Comparison of ENCODE assay signal across 25 cellular contexts in genomic region chr4:53937327-53937726, GRCh38.
DNase-seq lines count a peak whose midpoint lies in the region; ATAC-seq, FAIRE-seq and TF ChIP-seq lines count a peak whose summit lies in the region.
"Had no signal": no experiment of that assay in that cellular context is flagged by ENCODE, and none has a peak within 500 bp of the region (broad histone marks: within the 10 kb centered on the region; RNA-seq: fewer than 3 reads in every experiment).

No MANE protein-coding gene starts in this region.

- H2AFZ ChIP-seq in GM23248 (no peak overlapping the region), K562 (ENCODE audit: low read depth, low read length) (no peak overlapping the region)

- intact Hi-C loops in A673 (cut with micrococcal nuclease; ENCODE audit: unreplicated experiment): loop anchor here (10.0 kb wide), 1 partner anchor 923 kb away; no protein-coding TSS in a partner anchor
- intact Hi-C loops in K562 (cut with micrococcal nuclease): no loop called here

- H3K27ac ChIP-seq in A673 (ENCODE audit: low read depth, low read length, poor library complexity, severe bottlenecking) (no peak overlapping the region), GM23248 (peak overlapping the region; percentile 58), K562 (ENCODE audit: extremely low read depth, low read depth, low read length) (no peak overlapping the region)
- H3K27ac ChIP-seq: RWPE1 had no signal

- peaks cover 5% of the 10 kb centered on the region for H3K9me3 Mint-ChIP-seq in osteocyte (ENCODE audit: unreplicated experiment)
- H3K9me3 Mint-ChIP-seq in effector memory CD8-positive, alpha-beta T cell: peaks cover 0 to 3% of the 10 kb centered on the region in 2 donors

- H3K4me1 ChIP-seq in A673 (ENCODE audit: insufficient read depth, low read length, poor library complexity, severe bottlenecking) (no peaks in the 10 kb centered on the region), GM23248 (ENCODE audit: insufficient read depth) (peaks cover 44% of the 10 kb centered on the region), K562 (replicated peaks in 1 of 2; ENCODE audit: control insufficient read depth in 2 of 2, insufficient read depth in 2 of 2, low read length in 2 of 2) (no peaks in the 10 kb centered on the region; a peak in 1 of 5 replicates)

- H3K36me3 ChIP-seq in A673 (ENCODE audit: insufficient read depth, low read length, poor library complexity, severe bottlenecking) (no peaks in the 10 kb centered on the region), GM23248 (ENCODE audit: low read depth) (no peaks in the 10 kb centered on the region), K562 (ENCODE audit: control insufficient read depth, insufficient read depth, low read length) (no peaks in the 10 kb centered on the region)

- peaks cover 19% of the 10 kb centered on the region for H3K27me3 ChIP-seq in A673 (replicated peaks; ENCODE audit: insufficient read depth, low read depth, low read length, poor library complexity)
- H3K27me3 ChIP-seq in GM23248 (replicated peaks; ENCODE audit: insufficient read depth): no peaks in the 10 kb centered on the region
- H3K27me3 ChIP-seq in K562 (ENCODE audit: control insufficient read depth in 2 of 2, insufficient read depth in 2 of 2, low read length in 2 of 2): no peaks in the 10 kb centered on the region

- in situ Hi-C loops in GM23248 (cut with MboI): no loop called here
- in situ Hi-C loops in K562 (cut with MboI): no loop called here

- peaks cover 14% of the 10 kb centered on the region for H3K4me1 Mint-ChIP-seq in osteocyte (ENCODE audit: unreplicated experiment)
- H3K4me1 Mint-ChIP-seq in effector memory CD8-positive, alpha-beta T cell (ENCODE audit: low read depth in 2 of 2): no peaks in the 10 kb centered on the region
- H3K4me1 Mint-ChIP-seq: CD4-positive, alpha-beta memory T cell had no signal

- no peaks in the 10 kb centered on the region for H3K9me2 ChIP-seq in GM23248 (ENCODE audit: insufficient read depth)

- H3K9me1 ChIP-seq in K562 (ENCODE audit: control insufficient read depth, insufficient read depth, low read length): no peaks in the 10 kb centered on the region

- H3K4me2 ChIP-seq in GM23248 (ENCODE audit: unreplicated experiment): no peak overlapping the region
- no peak overlapping the region for H3K4me2 ChIP-seq in K562 (ENCODE audit: insufficient read depth, low read length)

- WGBS in GM23248 (ENCODE audit: low coverage in 1 of 2, low lambda C conversion rate in 2 of 2, missing lambda C conversion rate in 2 of 2), 2 experiments: 37 to 38% methylated on average over 2 of the region's 2 CpGs
- whole genome bisulfite sequencing in K562 (ENCODE audit: insufficient coverage, low coverage, missing lambda C conversion rate): 6% methylated on average over 2 of the region's 2 CpGs

- no peak overlapping the region for H3K27ac Mint-ChIP-seq in osteocyte (ENCODE audit: unreplicated experiment)
- no peak overlapping the region for H3K27ac Mint-ChIP-seq in effector memory CD8-positive, alpha-beta T cell
- H3K27ac Mint-ChIP-seq: CD4-positive, alpha-beta memory T cell had no signal

- H3K36me3 Mint-ChIP-seq in osteocyte (ENCODE audit: unreplicated experiment): no peaks in the 10 kb centered on the region
- H3K36me3 Mint-ChIP-seq in effector memory CD8-positive, alpha-beta T cell (ENCODE audit: insufficient read depth): no peaks in the 10 kb centered on the region

- POLR2A ChIA-PET in A673 (lab: Charles Lee; ENCODE audit: low non-redundant PET): no interaction called here
- POLR2A ChIA-PET in K562 (lab: Yijun Ruan, JAX): interaction anchor here (0.6 kb wide), 1 partner anchor 55 kb away, joined by 3 read pairs; no protein-coding TSS in a partner anchor

- H3K9me3 ChIP-seq in A673 (ENCODE audit: low read depth, low read length, poor library complexity, severe bottlenecking) (no peaks in the 10 kb centered on the region), GM23248 (ENCODE audit: low read depth) (no peaks in the 10 kb centered on the region), K562 (replicated peaks; ENCODE audit: control insufficient read depth, insufficient read depth, low read depth, low read length) (no peaks in the 10 kb centered on the region)

- H4K20me1 ChIP-seq in GM23248 (ENCODE audit: insufficient read depth) (no peaks in the 10 kb centered on the region), K562 (replicated peaks; ENCODE audit: control insufficient read depth, insufficient read depth, low read length) (no peaks in the 10 kb centered on the region)

- no peak for TF ChIP-seq RAD21 in K562 (CRISPR knock-in tag; conservative IDR thresholded peaks at IDR 0.05 in 1 of 2, IDR thresholded peaks at IDR 0.05 in 1 of 2)

- ATAC-seq in K562: no peak
- ATAC-seq in effector memory CD8-positive, alpha-beta T cell (replicated peaks): no peak
- ATAC-seq: Panc1 had no signal

- no peaks in the 10 kb centered on the region for H3K79me2 ChIP-seq in GM23248 (ENCODE audit: insufficient read depth)
- no peaks in the 10 kb centered on the region for H3K79me2 ChIP-seq in K562 (ENCODE audit: control insufficient read depth, insufficient read depth, low read length)

- peak; percentile 3 for DNase-seq in A673 (ENCODE audit: low spot score)
- peak; percentile 29 for DNase-seq in GM23248
- DNase-seq in K562 (ENCODE audit: extremely low read depth in 1 of 4, low spot score in 3 of 4): no peak
- DNase-seq in fibroblast of the aortic adventitia (ENCODE audit: low read depth): peak; percentile 46
- DNase-seq in foreskin fibroblast: no peak
- no peak for DNase-seq in osteocyte (ENCODE audit: extremely low spot score, unreplicated experiment)
- no peak for DNase-seq in activated CD4-positive, CD25-positive, alpha-beta regulatory T cell (lab: John Stamatoyannopoulos, UW)
- no peak for DNase-seq in effector memory CD8-positive, alpha-beta T cell
- DNase-seq: AML-193; C1 segment of cervical spinal cord; CD4-positive, alpha-beta memory T cell; COR-L47; DMS 273 treated with DMSO at 0.1 percent for 48 hours; DMS79 treated with DMSO at 0.1 percent for 48 hours; GF-D8; KG1; MM.1S; NCI-H1694; NCI-H2029 treated with DMSO at 0.1 percent for 48 hours; NCI-H2227 treated with DMSO at 0.1 percent for 48 hours; NCI-H69 had no signal

- H3K27me3 Mint-ChIP-seq in osteocyte (ENCODE audit: unreplicated experiment): no peaks in the 10 kb centered on the region
- H3K27me3 Mint-ChIP-seq in effector memory CD8-positive, alpha-beta T cell: no peaks in the 10 kb centered on the region

- TF ChIP-seq POLR2A in K562 (conservative IDR thresholded peaks at IDR 0.05): no peak

- no peak for FAIRE-seq in K562 (lab: Jason Lieb, UNC)
- FAIRE-seq: GM12891, H1 had no signal

- no peak overlapping the region for H3K4me3 Mint-ChIP-seq in osteocyte (ENCODE audit: unreplicated experiment)
- H3K4me3 Mint-ChIP-seq in effector memory CD8-positive, alpha-beta T cell: no peak overlapping the region
- H3K4me3 Mint-ChIP-seq: CD4-positive, alpha-beta memory T cell had no signal

- peaks cover 33% of the 10 kb centered on the region for H3F3A ChIP-seq in GM23248 (ENCODE audit: insufficient read depth)

- TF ChIP-seq CTCF in A673 (conservative IDR thresholded peaks at IDR 0.05; ENCODE audit: low read depth, low read length) (no peak), K562 (IDR thresholded peaks at IDR 0.05 in 2 of 3, conservative IDR thresholded peaks at IDR 0.05 in 1 of 3; ENCODE audit: insufficient read depth in 2 of 3, low read depth in 1 of 3, low read length in 3 of 3) (no peak), fibroblast of the aortic adventitia (IDR thresholded peaks at IDR 0.05; ENCODE audit: insufficient read depth, low read length) (no peak), foreskin fibroblast (IDR thresholded peaks at IDR 0.05; ENCODE audit: low read depth, low read length) (no peak), osteocyte (IDR thresholded peaks at IDR 0.05) (no peak)

- no peak overlapping the region for H3K4me3 ChIP-seq in A673 (ENCODE audit: low read depth, low read length, poor library complexity, severe bottlenecking)
- no peak overlapping the region for H3K4me3 ChIP-seq in GM23248
- H3K4me3 ChIP-seq in K562: no peak overlapping the region
- no peak overlapping the region for H3K4me3 ChIP-seq in fibroblast of the aortic adventitia (ENCODE audit: low read depth, low read length)
- H3K4me3 ChIP-seq in foreskin fibroblast (ENCODE audit: low read depth in 1 of 2, low read length in 2 of 2): no peak overlapping the region

- H3K9ac ChIP-seq in GM23248 (no peak overlapping the region), K562 (ENCODE audit: insufficient read depth in 1 of 2, low read depth in 2 of 2, low read length in 2 of 2) (no peak overlapping the region)

- BruUV-seq in A673 (replicated peaks; lab: Mats Ljungman, UMichigan): no TSS peak
- no TSS peak for BruUV-seq in K562 (replicated peaks; lab: Mats Ljungman, UMichigan)

- CTCF ChIA-PET in A673 (lab: Charles Lee) (no interaction called here), K562 (lab: Yijun Ruan, JAX; ENCODE audit: low intra/inter-chr PET ratio) (no interaction called here)

- TF ChIP-seq EP300 in K562 (IDR thresholded peaks at IDR 0.05; ENCODE audit: low read length): no peak

TF ChIP-seq in K562, 482 proteins besides CTCF, POLR2A, EP300 and RAD21:
- TF ChIP-seq RBM15 (IDR thresholded peaks at IDR 0.05; ENCODE audit: insufficient read depth, low read length) (no peak), GATAD2A (IDR thresholded peaks at IDR 0.05) (no peak), NFIX (CRISPR knock-in tag; IDR thresholded peaks at IDR 0.05; ENCODE audit: low read depth) (peak; percentile 77), NFIC (IDR thresholded peaks at IDR 0.05) (peak; percentile 87)

Comparison
In these comparisons a context has a peak if more than half of its experiments do, and no peak if none do; other contexts are left out.
1. DNase-seq: peak in A673 (single experiment), GM23248 (single experiment) and fibroblast of the aortic adventitia (single experiment); none in K562 (0 of 4), foreskin fibroblast (0 of 2), osteocyte (single experiment), activated CD4-positive, CD25-positive, alpha-beta regulatory T cell (0 of 4) and effector memory CD8-positive, alpha-beta T cell (0 of 3).